ENCODE assay signal across 17 cellular contexts in genomic region chr14:51823706-51824105, GRCh38. TPM values are rescaled to one million over a fixed set of nuclear protein-coding genes. Genes with fewer than 3 reads are reported as not detected.
"Had no signal": no experiment of that assay in that cellular context is flagged by ENCODE, and none has a peak within 500 bp of the region (broad histone marks: within the 10 kb centered on the region; RNA-seq: fewer than 3 reads in every experiment).

No MANE protein-coding gene starts in this region.

- H3K27me3 Mint-ChIP-seq: activated naive CD8-positive, alpha-beta T cell treated with anti-CD3 and anti-CD28 coated beads, Interleukin-2, amount 50 U/mL, for 24 hours had no signal

- H3K4me1 ChIP-seq: suprapubic skin, upper lobe of right lung had no signal

- H3K4me3 Mint-ChIP-seq: activated naive CD8-positive, alpha-beta T cell treated with anti-CD3 and anti-CD28 coated beads, Interleukin-2, amount 50 U/mL, for 24 hours; activated T-cell treated with anti-CD3 and anti-CD28 coated beads, Interleukin-2, amount 50 U/mL, for 72 hours had no signal

- H3K4me3 ChIP-seq: coronary artery, suprapubic skin, upper lobe of right lung had no signal

- H3K27ac ChIP-seq: coronary artery, suprapubic skin, upper lobe of right lung had no signal

- H3K36me3 ChIP-seq: suprapubic skin, upper lobe of right lung had no signal

- FAIRE-seq: endothelial cell of umbilical vein, islet of Langerhans had no signal

- ATAC-seq: activated naive CD8-positive, alpha-beta T cell treated with anti-CD3 and anti-CD28 coated beads, Interleukin-2, amount 50 U/mL, for 24 hours; activated T-cell treated with anti-CD3 and anti-CD28 coated beads, Interleukin-2, amount 50 U/mL, for 72 hours; left lobe of liver; upper lobe of right lung had no signal

- DNase-seq: activated CD4-positive, alpha-beta T cell treated with anti-CD3 and anti-CD28 coated beads for 1 hour; activated CD4-positive, alpha-beta T cell treated with anti-CD3 and anti-CD28 coated beads, Interleukin-2, amount 50 U/mL, for 48 hours; activated naive CD4-positive, alpha-beta T cell; activated naive CD8-positive, alpha-beta T cell treated with anti-CD3 and anti-CD28 coated beads, Interleukin-2, amount 50 U/mL, for 24 hours; activated T-cell treated with anti-CD3 and anti-CD28 coated beads, Interleukin-2, amount 50 U/mL, for 72 hours; caudate nucleus; effector CD4-positive, alpha-beta T cell; glutamatergic neuron; stimulated activated CD4-positive, alpha-beta T cell treated with anti-CD3 and anti-CD28 coated beads, Interleukin-12 subunit alpha, Interleukin-12 subunit beta, amount 100 ng/mL, for 4 hours; stimulated activated naive CD4-positive, alpha-beta T cell; T-helper 9 cell; upper lobe of right lung had no signal

- H3K9me3 ChIP-seq: suprapubic skin, upper lobe of right lung had no signal

- H3K9me3 Mint-ChIP-seq: activated naive CD8-positive, alpha-beta T cell treated with anti-CD3 and anti-CD28 coated beads, Interleukin-2, amount 50 U/mL, for 24 hours; activated T-cell treated with anti-CD3 and anti-CD28 coated beads, Interleukin-2, amount 50 U/mL, for 72 hours had no signal

- H3K27ac Mint-ChIP-seq: activated naive CD8-positive, alpha-beta T cell treated with anti-CD3 and anti-CD28 coated beads, Interleukin-2, amount 50 U/mL, for 24 hours; activated T-cell treated with anti-CD3 and anti-CD28 coated beads, Interleukin-2, amount 50 U/mL, for 72 hours had no signal

- H3K27me3 ChIP-seq: suprapubic skin, upper lobe of right lung had no signal

RNA-seq across cellular contexts. Expression of gene GNG2, which starts 36.7 kb away (rescaled TPM):
- total RNA-seq: endothelial cell of umbilical vein had no signal
- polyA plus RNA-seq: endothelial cell of umbilical vein had no signal
